ENCODE assay signal across 1 cellular context in genomic region chr19:8413593-8413923, GRCh38.
TF ChIP-seq lines count a peak whose summit lies in the region.

No MANE protein-coding gene starts in this region.

TF ChIP-seq in GM12878, 131 proteins besides CTCF, POLR2A, EP300 and RAD21:
- TF ChIP-seq JUND (IDR thresholded peaks at IDR 0.05; ENCODE audit: low read depth, low read length): no peak
- 0 out of 2 replicates have a peak, but pooled peaks have one; percentile 2 for TF ChIP-seq NKRF (conservative IDR thresholded peaks at IDR 0.05)
- no peak for TF ChIP-seq PAX8 (IDR thresholded peaks at IDR 0.05)
- no peak for TF ChIP-seq MLLT1 (IDR thresholded peaks at IDR 0.05)
- TF ChIP-seq ZNF384 (IDR thresholded peaks at IDR 0.05; ENCODE audit: borderline replicate concordance, low read depth, low read length): no peak
- no peak for TF ChIP-seq CHD2 (IDR thresholded peaks at IDR 0.05; ENCODE audit: borderline replicate concordance, low read depth, low read length)
- TF ChIP-seq NR2F1 (conservative IDR thresholded peaks at IDR 0.05): no peak
